8 cellular contexts compared by ENCODE assay signal in the genomic region with DNA sequence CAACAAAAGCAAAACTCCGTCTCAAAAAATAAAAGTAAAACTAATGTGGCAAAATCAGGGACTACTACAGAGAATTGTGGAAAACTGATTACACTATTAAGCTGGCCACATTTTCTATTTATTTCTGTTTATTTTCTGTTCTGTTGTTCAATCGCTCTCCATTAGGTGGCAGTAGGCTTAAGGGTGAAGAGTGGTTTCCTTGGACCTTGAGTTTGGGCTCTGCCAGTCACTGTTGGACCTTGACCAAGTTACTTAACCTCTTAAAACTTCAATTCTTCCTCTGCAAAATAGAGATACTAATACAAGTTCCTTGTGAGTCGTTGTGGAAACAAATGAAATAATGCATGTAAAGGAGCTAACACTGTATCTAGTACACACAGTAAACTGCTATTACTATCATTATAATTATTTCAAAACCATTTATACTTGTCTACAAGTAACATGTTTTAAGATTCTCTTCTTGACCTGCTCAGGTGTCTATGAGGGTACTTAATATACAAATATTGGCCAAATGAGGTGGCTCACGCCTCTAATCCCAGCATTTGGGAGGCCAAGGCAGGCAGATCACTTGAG. TPM values are rescaled to one million over a fixed set of nuclear protein-coding genes. Genes with fewer than 3 reads are reported as not detected.
DNase-seq lines count a peak whose midpoint lies in the region; ATAC-seq and TF ChIP-seq lines count a peak whose summit lies in the region.

No MANE protein-coding gene starts in this region.

- no peaks in the 10 kb centered on the region for H3K9me3 Mint-ChIP-seq in type B pancreatic cell

- no peak overlapping the region for H3K4me3 ChIP-seq in breast epithelium

- no peak overlapping the region for H3K4me3 Mint-ChIP-seq in type B pancreatic cell

- no peak overlapping the region for H3K27ac Mint-ChIP-seq in type B pancreatic cell

- DNase-seq in COLO829 (ENCODE audit: low spot score) (peak; percentile 47), NCI-H2029 treated with DMSO at 0.1 percent for 48 hours (lab: John Stamatoyannopoulos, UW) (peak; percentile 24), breast epithelium (ENCODE audit: low spot score in 2 of 2) (no peak), kidney glomerular epithelial cell (lab: John Stamatoyannopoulos, UW) (peak; percentile 59), type B pancreatic cell (ENCODE audit: extremely low spot score, unreplicated experiment) (no peak), NCI-H2107 (lab: John Stamatoyannopoulos, UW) (no peak)

- H3K4me1 ChIP-seq in breast epithelium, result no peaks in the 10 kb centered on the region

- no peaks in the 10 kb centered on the region for H3K27me3 ChIP-seq in breast epithelium

- no peaks in the 10 kb centered on the region for H3K36me3 ChIP-seq in breast epithelium

- ATAC-seq in GM19467 (IDR thresholded peaks at IDR 0.05; ENCODE audit: unreplicated experiment), result peak; percentile 57
- no peak for ATAC-seq in GM18517 (IDR thresholded peaks at IDR 0.05; ENCODE audit: unreplicated experiment)

- H3K27ac ChIP-seq in breast epithelium, result peak overlapping the region in 1 of 2 donors; percentile 12

- H3K27me3 Mint-ChIP-seq in type B pancreatic cell, result no peaks in the 10 kb centered on the region

- TF ChIP-seq CTCF in breast epithelium (IDR thresholded peaks at IDR 0.05), result peak; percentile 10 to 64 (median 62)
- peak; percentile 79 for TF ChIP-seq CTCF in type B pancreatic cell (conservative IDR thresholded peaks at IDR 0.05)

- intact Hi-C loops in breast epithelium (cut with DNase I; ENCODE audit: low total_unique reads), result loop anchor here (10.0 kb wide), 1 partner anchor 89 kb away; no protein-coding TSS in a partner anchor

- no peak for TF ChIP-seq POLR2A in breast epithelium (IDR thresholded peaks at IDR 0.05)

- H3K36me3 Mint-ChIP-seq in type B pancreatic cell, result peaks cover 7% of the 10 kb centered on the region

- no peaks in the 10 kb centered on the region for H3K4me1 Mint-ChIP-seq in type B pancreatic cell (ENCODE audit: unreplicated experiment)

- H3K9me3 ChIP-seq in breast epithelium, result no peaks in the 10 kb centered on the region

RNA-seq across cellular contexts. Expression of gene HSD17B11, which starts 15.2 kb away (rescaled TPM):
- total RNA-seq in breast epithelium (10 to 100 TPM; 48.7 to 95.7 (median 54.1) TPM), type B pancreatic cell (ENCODE audit: low replicate concordance) (19.2 and 23.9 TPM in 2 replicates)

RNA-seq across cellular contexts. Expression of gene NUDT9, which starts 46.6 kb away (rescaled TPM):
- total RNA-seq in breast epithelium, result 10 to 100 TPM; 20.5 to 38.8 (median 28.8) TPM
- total RNA-seq in type B pancreatic cell (ENCODE audit: low replicate concordance), result 26.5 and 27.5 TPM in 2 replicates

RNA-seq across cellular contexts. Expression of gene HSD17B13, which starts 53.1 kb away (rescaled TPM):
- 1 to 10 TPM in 2 of 3 donors, under 1 TPM in 1; 0.59 to 5.1 (median 1.6) TPM for total RNA-seq in breast epithelium
- total RNA-seq in type B pancreatic cell (ENCODE audit: low replicate concordance), result 0.12 and 0.17 TPM in 2 replicates

Comparison
In these comparisons a context has a peak if more than half of its experiments do, and no peak if none do; other contexts are left out.
1. DNase-seq: peak in COLO829 (single experiment), NCI-H2029 treated with DMSO at 0.1 percent for 48 hours (single experiment) and kidney glomerular epithelial cell (single experiment); none in breast epithelium (0 of 2), type B pancreatic cell (single experiment) and NCI-H2107 (single experiment).